19 cellular contexts compared by ENCODE assay signal in the genomic region with DNA sequence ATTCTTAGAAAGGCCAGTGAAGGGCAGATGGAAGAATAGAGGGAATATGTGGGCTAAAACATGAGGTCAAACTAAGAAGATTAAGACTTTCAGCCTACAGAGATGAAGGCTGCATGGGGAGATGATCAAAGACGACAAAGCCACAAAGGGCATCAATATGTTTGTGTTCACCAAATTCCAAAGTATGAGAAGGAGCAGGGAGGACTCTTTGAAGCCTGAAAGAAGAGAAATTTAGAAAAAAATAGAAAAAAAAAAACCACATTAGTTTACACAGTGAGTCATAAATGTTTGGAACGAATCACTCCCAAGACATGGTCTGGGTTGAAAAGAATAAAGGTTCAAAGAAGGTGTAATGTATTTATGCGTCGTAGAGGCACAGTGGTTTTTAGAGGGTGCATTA.
DNase-seq lines count a peak whose midpoint lies in the region; ATAC-seq, FAIRE-seq and TF ChIP-seq lines count a peak whose summit lies in the region.
"Had no signal": no experiment of that assay in that cellular context is flagged by ENCODE, and none has a peak within 500 bp of the region (broad histone marks: within the 10 kb centered on the region; RNA-seq: fewer than 3 reads in every experiment).

No MANE protein-coding gene starts in this region.

- TF ChIP-seq EP300 in HepG2 (IDR thresholded peaks at IDR 0.05; ENCODE audit: low read depth in 2 of 2, low read length in 2 of 2) (no peak), HepG2 (CRISPR knock-in tag; IDR thresholded peaks at IDR 0.05; ENCODE audit: borderline replicate concordance) (no peak)

- H3K4me1 Mint-ChIP-seq in T-helper 17 cell, result no peaks in the 10 kb centered on the region

- no TSS peak for BruUV-seq in HepG2 (replicated peaks; lab: Mats Ljungman, UMichigan)

- POLR2A ChIA-PET in HepG2 (lab: Yijun Ruan, JAX), result no interaction called here

- ATAC-seq in HepG2, result no peak
- no peak for ATAC-seq in right lobe of liver
- ATAC-seq in T-helper 17 cell, result no peak
- ATAC-seq: K562, Panc1, Right ventricle myocardium inferior had no signal

- DNase-seq in HepG2 (ENCODE audit: low spot score), result peak; percentile 29
- DNase-seq in right lobe of liver, result no peak
- peak; percentile 76 for DNase-seq in astrocyte of the cerebellum (ENCODE audit: low read depth)
- peak; percentile 85 for DNase-seq in kidney glomerular epithelial cell (lab: John Stamatoyannopoulos, UW)
- DNase-seq in urothelium cell line (ENCODE audit: low spot score), result peak; percentile 59
- DNase-seq in OCI-M2 (lab: John Stamatoyannopoulos, UW; ENCODE audit: unreplicated experiment), result no peak
- DNase-seq in Ammon's horn (ENCODE audit: low spot score), result no peak
- no peak for DNase-seq in T-helper 17 cell
- DNase-seq: 8988T, GM23248, MG63, NCI-H1694, NCI-H446 had no signal

- H4K20me1 ChIP-seq in HepG2 (ENCODE audit: insufficient read depth, low read length), result no peaks in the 10 kb centered on the region

- H3K9ac ChIP-seq in HepG2 (ENCODE audit: insufficient read depth, low read depth, low read length), result no peak overlapping the region
- H3K9ac ChIP-seq: GM23248 had no signal

- H3K27ac ChIP-seq in HepG2 (ENCODE audit: extremely low read length, insufficient read depth, low read length) (no peak overlapping the region), right lobe of liver (no peak overlapping the region)
- H3K27ac ChIP-seq: C4-2B, GM23248 had no signal

- CTCF ChIA-PET in HepG2 (lab: Yijun Ruan, JAX; ENCODE audit: low intra/inter-chr PET ratio, low total read pairs), result no interaction called here

- H3K27me3 ChIP-seq in HepG2 (ENCODE audit: control insufficient read depth in 1 of 2, insufficient read depth in 2 of 2, low read length in 2 of 2) (no peaks in the 10 kb centered on the region), right lobe of liver (no peaks in the 10 kb centered on the region)
- H3K27me3 ChIP-seq: MG63 had no signal

- H3K36me3 Mint-ChIP-seq in T-helper 17 cell (ENCODE audit: low read depth), result no peaks in the 10 kb centered on the region

- intact Hi-C loops in HepG2 (cut with micrococcal nuclease; ENCODE audit: unreplicated experiment), result no loop called here
- intact Hi-C loops in right lobe of liver (cut with DNase I), result no loop called here

- no peak for FAIRE-seq in HepG2 (lab: Jason Lieb, UNC)
- no peak for FAIRE-seq in urothelium cell line (lab: Jason Lieb, UNC)
- FAIRE-seq: GM12891, GM19239, K562 had no signal

- H3K36me3 ChIP-seq in HepG2 (replicated peaks in 1 of 2; ENCODE audit: control insufficient read depth in 1 of 2, insufficient read depth in 2 of 2, low read length in 2 of 2) (no peaks in the 10 kb centered on the region), right lobe of liver (no peaks in the 10 kb centered on the region)
- H3K36me3 ChIP-seq: MG63 had no signal

- H3K4me1 ChIP-seq in HepG2 (ENCODE audit: insufficient read depth, low read length), result no peaks in the 10 kb centered on the region
- H3K4me1 ChIP-seq in right lobe of liver, result no peaks in the 10 kb centered on the region

- H3K4me3 ChIP-seq in HepG2 (replicated peaks in 1 of 3; ENCODE audit: insufficient read depth in 1 of 3, low read depth in 2 of 3, low read length in 3 of 3) (no peak overlapping the region), right lobe of liver (no peak overlapping the region), astrocyte of the cerebellum (ENCODE audit: low read depth, low read length) (no peak overlapping the region)
- H3K4me3 ChIP-seq: GM23248, K562, MG63 had no signal

- H3K4me2 ChIP-seq in HepG2 (ENCODE audit: low read depth, low read length), result no peak overlapping the region

- no peak overlapping the region for H3K27ac Mint-ChIP-seq in T-helper 17 cell

- in situ Hi-C loops in HepG2 (cut with HindIII; ENCODE audit: extremely low pct_ligation_motif_present, low pct_unique_long_range_greater_than_20kb) (no loop called here), astrocyte of the cerebellum (cut with HindIII; ENCODE audit: low sequenced_read_pairs) (no loop called here)

- H3K9me3 ChIP-seq in HepG2 (ENCODE audit: low read length) (no peaks in the 10 kb centered on the region), right lobe of liver (no peaks in the 10 kb centered on the region), T-helper 17 cell (ENCODE audit: control insufficient read depth, low read length, poor library complexity, severe bottlenecking) (no peaks in the 10 kb centered on the region)
- H3K9me3 ChIP-seq: MG63 had no signal

- no peak overlapping the region for H3K4me3 Mint-ChIP-seq in T-helper 17 cell

- H2AFZ ChIP-seq in HepG2 (ENCODE audit: low read length), result no peak overlapping the region
- H2AFZ ChIP-seq: GM23248 had no signal

- H3K27me3 Mint-ChIP-seq in T-helper 17 cell, result peaks cover 13% of the 10 kb centered on the region

- TF ChIP-seq RAD21 in HepG2 (CRISPR knock-in tag; IDR thresholded peaks at IDR 0.05), result no peak

- 9% methylated on average over 4 of the region's 4 CpGs for WGBS in HepG2 (ENCODE audit: low lambda C conversion rate)
- 51% methylated on average over 4 of the region's 4 CpGs for WGBS in right lobe of liver (ENCODE audit: insufficient coverage, low coverage, low lambda C conversion rate, missing lambda C conversion rate)

- TF ChIP-seq CTCF in HepG2 (CRISPR knock-in tag; IDR thresholded peaks at IDR 0.05) (no peak), right lobe of liver (IDR thresholded peaks at IDR 0.05) (no peak), astrocyte of the cerebellum (IDR thresholded peaks at IDR 0.05; ENCODE audit: low read depth, low read length, missing control alignments) (no peak)

- TF ChIP-seq POLR2A in HepG2 (IDR thresholded peaks at IDR 0.05; ENCODE audit: insufficient read depth in 1 of 2, low read depth in 2 of 2, low read length in 2 of 2) (no peak), right lobe of liver (IDR thresholded peaks at IDR 0.05) (no peak)

- H3K79me2 ChIP-seq in HepG2 (ENCODE audit: insufficient read depth, low read length), result no peaks in the 10 kb centered on the region

TF ChIP-seq in HepG2, 621 proteins besides CTCF, POLR2A, EP300 and RAD21 (continues in another document):
- TF ChIP-seq ZNF878 (CRISPR knock-in tag; IDR thresholded peaks at IDR 0.05) (no peak), HNF1A (IDR thresholded peaks at IDR 0.05; ENCODE audit: low read depth) (no peak), HNF1A (CRISPR knock-in tag; IDR thresholded peaks at IDR 0.05; ENCODE audit: borderline replicate concordance) (no peak), ZNF841 (CRISPR knock-in tag; IDR thresholded peaks at IDR 0.05; ENCODE audit: borderline replicate concordance) (no peak), GTF2F1 (IDR thresholded peaks at IDR 0.05; ENCODE audit: low read length) (no peak), THAP8 (CRISPR knock-in tag; IDR thresholded peaks at IDR 0.05; ENCODE audit: borderline replicate concordance) (no peak), JUNB (CRISPR knock-in tag; IDR thresholded peaks at IDR 0.05; ENCODE audit: borderline replicate concordance) (no peak), ZNF382 (CRISPR knock-in tag; IDR thresholded peaks at IDR 0.05; ENCODE audit: borderline replicate concordance) (no peak), CBX5 (CRISPR knock-in tag; IDR thresholded peaks at IDR 0.05; ENCODE audit: borderline replicate concordance) (no peak), ZNF143 (CRISPR knock-in tag; IDR thresholded peaks at IDR 0.05) (no peak)
- TF ChIP-seq, protein P1, sequence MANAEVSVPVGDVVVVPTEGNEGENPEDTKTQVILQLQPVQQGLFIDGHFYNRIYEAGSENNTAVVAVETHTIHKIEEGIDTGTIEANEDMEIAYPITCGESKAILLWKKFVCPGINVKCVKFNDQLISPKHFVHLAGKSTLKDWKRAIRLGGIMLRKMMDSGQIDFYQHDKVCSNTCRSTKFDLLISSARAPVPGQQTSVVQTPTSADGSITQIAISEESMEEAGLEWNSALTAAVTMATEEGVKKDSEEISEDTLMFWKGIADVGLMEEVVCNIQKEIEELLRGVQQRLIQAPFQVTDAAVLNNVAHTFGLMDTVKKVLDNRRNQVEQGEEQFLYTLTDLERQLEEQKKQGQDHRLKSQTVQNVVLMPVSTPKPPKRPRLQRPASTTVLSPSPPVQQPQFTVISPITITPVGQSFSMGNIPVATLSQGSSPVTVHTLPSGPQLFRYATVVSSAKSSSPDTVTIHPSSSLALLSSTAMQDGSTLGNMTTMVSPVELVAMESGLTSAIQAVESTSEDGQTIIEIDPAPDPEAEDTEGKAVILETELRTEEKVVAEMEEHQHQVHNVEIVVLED (CRISPR knock-in tag; IDR thresholded peaks at IDR 0.05; ENCODE audit: borderline replicate concordance), result no peak

Comparison
In these comparisons a context has a peak if more than half of its experiments do, and no peak if none do; other contexts are left out.
1. DNase-seq: peak in HepG2 (single experiment), astrocyte of the cerebellum (single experiment), kidney glomerular epithelial cell (single experiment) and urothelium cell line (single experiment); none in right lobe of liver (0 of 3), OCI-M2 (single experiment), Ammon's horn (single experiment) and T-helper 17 cell (0 of 3).